1 cellular context compared by ENCODE assay signal in genomic region chr2:197934262-197934925, GRCh38.
TF ChIP-seq lines count a peak whose summit lies in the region.

No MANE protein-coding gene starts in this region.

TF ChIP-seq in HEK293, 187 proteins besides CTCF, POLR2A, EP300 and RAD21 (continued from another document):
- TF ChIP-seq PRDM2 (tag by site-specific recombination; IDR thresholded peaks at IDR 0.05; ENCODE audit: borderline replicate concordance) (no peak), YY1 (tag by site-specific recombination; IDR thresholded peaks at IDR 0.05) (no peak)
